Comparison of ENCODE assay signal across 21 cellular contexts in genomic region chr1:195439661-195440060, GRCh38.
DNase-seq lines count a peak whose midpoint lies in the region; ATAC-seq, FAIRE-seq and TF ChIP-seq lines count a peak whose summit lies in the region.
"Had no signal": no experiment of that assay in that cellular context is flagged by ENCODE, and none has a peak within 500 bp of the region (broad histone marks: within the 10 kb centered on the region; RNA-seq: fewer than 3 reads in every experiment).

No MANE protein-coding gene starts in this region.

- ATAC-seq in Right ventricle myocardium superior (ENCODE audit: poor library complexity) (no peak), left ventricle myocardium superior (no peak), HepG2 (no peak), HG03135 (IDR thresholded peaks at IDR 0.05; ENCODE audit: unreplicated experiment) (no peak), GM21723 (IDR thresholded peaks at IDR 0.05; ENCODE audit: unreplicated experiment) (no peak)
- ATAC-seq: A549; CD8-positive, alpha-beta T cell had no signal

- no peaks in the 10 kb centered on the region for H3K79me2 ChIP-seq in HepG2 (ENCODE audit: insufficient read depth, low read length)

- H3K4me2 ChIP-seq in HepG2 (ENCODE audit: low read depth, low read length) = no peak overlapping the region
- H3K4me2 ChIP-seq: A549; BLaER1 treated with 17β-estradiol and CSF1 and Interleukin-3, amounts not matched to agents 10 nM and 100 nM had no signal

- H3K36me3 ChIP-seq in kidney (ENCODE audit: control insufficient read depth in 1 of 2, insufficient read depth in 2 of 2, low read length in 2 of 2) = no peaks in the 10 kb centered on the region
- no peaks in the 10 kb centered on the region for H3K36me3 ChIP-seq in HepG2 (replicated peaks in 1 of 2; ENCODE audit: control insufficient read depth in 1 of 2, insufficient read depth in 2 of 2, low read length in 2 of 2)
- H3K36me3 ChIP-seq: BLaER1 treated with 17β-estradiol and CSF1 and Interleukin-3, amounts not matched to agents 10 nM and 100 nM had no signal

- TF ChIP-seq CTCF in kidney (IDR thresholded peaks at IDR 0.05; ENCODE audit: borderline replicate concordance, extremely low read depth, insufficient read depth) = no peak
- no peak for TF ChIP-seq CTCF in HepG2 (CRISPR knock-in tag; IDR thresholded peaks at IDR 0.05)

- TF ChIP-seq EP300 in HepG2 (IDR thresholded peaks at IDR 0.05; ENCODE audit: low read depth in 2 of 2, low read length in 2 of 2) (no peak), HepG2 (CRISPR knock-in tag; IDR thresholded peaks at IDR 0.05; ENCODE audit: borderline replicate concordance) (no peak)

- H3K27me3 ChIP-seq in HepG2 (ENCODE audit: control insufficient read depth in 1 of 2, insufficient read depth in 2 of 2, low read length in 2 of 2) = no peaks in the 10 kb centered on the region
- H3K27me3 ChIP-seq: BLaER1 treated with 17β-estradiol and CSF1 and Interleukin-3, amounts not matched to agents 10 nM and 100 nM had no signal

- no peaks in the 10 kb centered on the region for H3K4me1 ChIP-seq in kidney (ENCODE audit: control insufficient read depth in 1 of 2, insufficient read depth in 1 of 2, low read depth in 1 of 2, low read length in 2 of 2)
- no peaks in the 10 kb centered on the region for H3K4me1 ChIP-seq in HepG2 (ENCODE audit: insufficient read depth, low read length)
- H3K4me1 ChIP-seq: A549, Caco-2 had no signal

- CTCF ChIA-PET in HepG2 (lab: Yijun Ruan, JAX; ENCODE audit: low intra/inter-chr PET ratio, low total read pairs) = no interaction called here

- H3K9ac ChIP-seq in kidney (ENCODE audit: low read length in 2 of 2) (no peak overlapping the region), HepG2 (ENCODE audit: insufficient read depth, low read depth, low read length) (no peak overlapping the region)
- H3K9ac ChIP-seq: BLaER1 treated with 17β-estradiol and CSF1 and Interleukin-3, amounts not matched to agents 10 nM and 100 nM had no signal

- H3K4me3 ChIP-seq in kidney (ENCODE audit: low read length in 2 of 2) = no peak overlapping the region
- H3K4me3 ChIP-seq in HepG2 (replicated peaks in 1 of 3; ENCODE audit: insufficient read depth in 1 of 3, low read depth in 2 of 3, low read length in 3 of 3) = no peak overlapping the region
- H3K4me3 ChIP-seq: A549; BLaER1 treated with 17β-estradiol and CSF1 and Interleukin-3, amounts not matched to agents 10 nM and 100 nM had no signal

- FAIRE-seq in kidney (lab: Jason Lieb, UNC) = no peak
- FAIRE-seq in HepG2 (lab: Jason Lieb, UNC) = no peak
- FAIRE-seq: A549, G401.6, GM12891, GM19239 had no signal

- intact Hi-C loops in Right ventricle myocardium superior (cut with DNase I) = no loop called here
- intact Hi-C loops in left ventricle myocardium superior (cut with micrococcal nuclease) = no loop called here
- intact Hi-C loops in kidney (cut with DNase I) = no loop called here
- intact Hi-C loops in posterior vena cava (cut with DNase I) = loop anchor here in 1 of 2 donors (5.0 kb wide), 1 partner anchor 213 kb away; no protein-coding TSS in a partner anchor
- intact Hi-C loops in HepG2 (cut with micrococcal nuclease; ENCODE audit: unreplicated experiment) = no loop called here

- peak; percentile 16 for DNase-seq in Right ventricle myocardium superior
- no peak for DNase-seq in left ventricle myocardium superior
- DNase-seq in kidney = peak; percentile 32
- DNase-seq in posterior vena cava (ENCODE audit: low spot score) = peak; percentile 69
- DNase-seq in HepG2 (ENCODE audit: low spot score) = no peak
- DNase-seq: AML-193; Caco-2; Calu3; CD4-positive, alpha-beta T cell; CD8-positive, alpha-beta T cell; DMS79 treated with DMSO at 0.1 percent for 48 hours; GF-D8 had no signal

- no peak for TF ChIP-seq RAD21 in HepG2 (CRISPR knock-in tag; IDR thresholded peaks at IDR 0.05)

- no TSS peak for BruUV-seq in HepG2 (replicated peaks; lab: Mats Ljungman, UMichigan)

- POLR2A ChIA-PET in HepG2 (lab: Yijun Ruan, JAX) = no interaction called here

- H3K27ac ChIP-seq in kidney (ENCODE audit: low read depth in 2 of 2, low read length in 2 of 2) = no peak overlapping the region
- no peak overlapping the region for H3K27ac ChIP-seq in HepG2 (ENCODE audit: extremely low read length, insufficient read depth, low read length)
- H3K27ac ChIP-seq: 22Rv1; A549; BLaER1 treated with 17β-estradiol and CSF1 and Interleukin-3, amounts not matched to agents 10 nM and 100 nM; C4-2B had no signal

- no peak for TF ChIP-seq POLR2A in HepG2 (IDR thresholded peaks at IDR 0.05; ENCODE audit: insufficient read depth in 1 of 2, low read depth in 2 of 2, low read length in 2 of 2)

- H4K20me1 ChIP-seq in HepG2 (ENCODE audit: insufficient read depth, low read length) = no peaks in the 10 kb centered on the region
- H4K20me1 ChIP-seq: BLaER1 treated with 17β-estradiol and CSF1 and Interleukin-3, amounts not matched to agents 10 nM and 100 nM had no signal

- 7% methylated on average over 2 of the region's 2 CpGs for WGBS in HepG2 (ENCODE audit: low lambda C conversion rate)

- H2AFZ ChIP-seq in HepG2 (ENCODE audit: low read length) = no peak overlapping the region

- in situ Hi-C loops in HepG2 (cut with HindIII; ENCODE audit: extremely low pct_ligation_motif_present, low pct_unique_long_range_greater_than_20kb) = no loop called here

- H3K9me3 ChIP-seq in kidney (ENCODE audit: control insufficient read depth in 1 of 2, low read length in 2 of 2) (no peaks in the 10 kb centered on the region), HepG2 (ENCODE audit: low read length) (no peaks in the 10 kb centered on the region)
- H3K9me3 ChIP-seq: A549; BLaER1 treated with 17β-estradiol and CSF1 and Interleukin-3, amounts not matched to agents 10 nM and 100 nM; Caco-2 had no signal

TF ChIP-seq in HepG2, 621 proteins besides CTCF, POLR2A, EP300 and RAD21:
- TF ChIP-seq CHD2 (IDR thresholded peaks at IDR 0.05; ENCODE audit: low read depth, low read length) = no peak
- TF ChIP-seq FOXP4 (CRISPR knock-in tag; IDR thresholded peaks at IDR 0.05) = no peak
- no peak for TF ChIP-seq GABPA (IDR thresholded peaks at IDR 0.05; ENCODE audit: low read depth, low read length)
- no peak for TF ChIP-seq GABPA (CRISPR knock-in tag; IDR thresholded peaks at IDR 0.05; ENCODE audit: low read depth)
- TF ChIP-seq KMT2B (CRISPR knock-in tag; IDR thresholded peaks at IDR 0.05) = no peak
- no peak for TF ChIP-seq ZMAT5 (CRISPR knock-in tag; IDR thresholded peaks at IDR 0.05; ENCODE audit: borderline replicate concordance, low read depth)
- TF ChIP-seq GTF2F1 (IDR thresholded peaks at IDR 0.05; ENCODE audit: low read length) = no peak
- no peak for TF ChIP-seq ATRX (CRISPR knock-in tag; IDR thresholded peaks at IDR 0.05; ENCODE audit: borderline replicate concordance)
- TF ChIP-seq HNRNPL (IDR thresholded peaks at IDR 0.05; ENCODE audit: low read depth, low read length) = no peak
- no peak for TF ChIP-seq ZNF414 (CRISPR knock-in tag; IDR thresholded peaks at IDR 0.05)
- no peak for TF ChIP-seq CHCHD3 (CRISPR knock-in tag; IDR thresholded peaks at IDR 0.05)
- no peak for TF ChIP-seq ZNF30 (CRISPR knock-in tag; IDR thresholded peaks at IDR 0.05)
- no peak for TF ChIP-seq POLR2AphosphoS2 (IDR thresholded peaks at IDR 0.05; ENCODE audit: low read depth, low read length)
- no peak for TF ChIP-seq RFXAP (CRISPR knock-in tag; IDR thresholded peaks at IDR 0.05; ENCODE audit: borderline replicate concordance)
- no peak for TF ChIP-seq HDAC1 (CRISPR knock-in tag; IDR thresholded peaks at IDR 0.05)

Comparison
In these comparisons a context has a peak if more than half of its experiments do, and no peak if none do; other contexts are left out.
1. DNase-seq: peak in Right ventricle myocardium superior (single experiment), kidney (single experiment) and posterior vena cava (single experiment); none in left ventricle myocardium superior (single experiment) and HepG2 (single experiment).